In genomic region chr5:3684771-3685354, GRCh38 we compare ENCODE assay signal across 18 cellular contexts.
"Had no signal": no experiment of that assay in that cellular context is flagged by ENCODE, and none has a peak within 500 bp of the region (broad histone marks: within the 10 kb centered on the region; RNA-seq: fewer than 3 reads in every experiment).

No MANE protein-coding gene starts in this region.

- H3K9me3 ChIP-seq: right lobe of liver, thoracic aorta, transverse colon, vagina had no signal

- H3K79me2 ChIP-seq: parathyroid adenoma had no signal

- H3K4me1 ChIP-seq: parathyroid adenoma, right lobe of liver, transverse colon, vagina had no signal

- H3K36me3 ChIP-seq: right lobe of liver, thoracic aorta, transverse colon, vagina had no signal

- H3K9ac ChIP-seq: parathyroid adenoma had no signal

- H2AFZ ChIP-seq: parathyroid adenoma had no signal

- H3K27ac ChIP-seq: parathyroid adenoma, right lobe of liver, thoracic aorta, transverse colon, vagina had no signal

- H3K4me3 ChIP-seq: lung, right lobe of liver, thoracic aorta, transverse colon, vagina had no signal

- FAIRE-seq: endometrium, frontal cortex, keratinocyte, small intestine had no signal

- DNase-seq: cortex of kidney; effector memory CD8-positive, alpha-beta T cell; erythroblast; natural killer cell; right lobe of liver; small intestine; stimulated activated CD4-positive, alpha-beta T cell treated with anti-CD3 and anti-CD28 coated beads, Interleukin-15, amount 100 ng/mL, for 24 hours; stimulated activated CD4-positive, alpha-beta T cell treated with anti-CD3 and anti-CD28 coated beads, Interleukin-2, amount 100 ng/mL, for 48 hours; stimulated activated naive B cell treated with anti-CD40 and anti-IgM and Interleukin-4, amounts not matched to agents 10 μg/mL and 1 μg/mL and 100 μg/mL, for 72 hours; transverse colon had no signal

- H3K27me3 ChIP-seq: right lobe of liver, transverse colon, vagina had no signal

- ATAC-seq: effector memory CD8-positive, alpha-beta T cell; left lobe of liver; natural killer cell; stimulated activated naive B cell treated with anti-CD40 and anti-IgM and Interleukin-4, amounts not matched to agents 10 μg/mL and 1 μg/mL and 100 μg/mL, for 72 hours had no signal
